In the genomic region with DNA sequence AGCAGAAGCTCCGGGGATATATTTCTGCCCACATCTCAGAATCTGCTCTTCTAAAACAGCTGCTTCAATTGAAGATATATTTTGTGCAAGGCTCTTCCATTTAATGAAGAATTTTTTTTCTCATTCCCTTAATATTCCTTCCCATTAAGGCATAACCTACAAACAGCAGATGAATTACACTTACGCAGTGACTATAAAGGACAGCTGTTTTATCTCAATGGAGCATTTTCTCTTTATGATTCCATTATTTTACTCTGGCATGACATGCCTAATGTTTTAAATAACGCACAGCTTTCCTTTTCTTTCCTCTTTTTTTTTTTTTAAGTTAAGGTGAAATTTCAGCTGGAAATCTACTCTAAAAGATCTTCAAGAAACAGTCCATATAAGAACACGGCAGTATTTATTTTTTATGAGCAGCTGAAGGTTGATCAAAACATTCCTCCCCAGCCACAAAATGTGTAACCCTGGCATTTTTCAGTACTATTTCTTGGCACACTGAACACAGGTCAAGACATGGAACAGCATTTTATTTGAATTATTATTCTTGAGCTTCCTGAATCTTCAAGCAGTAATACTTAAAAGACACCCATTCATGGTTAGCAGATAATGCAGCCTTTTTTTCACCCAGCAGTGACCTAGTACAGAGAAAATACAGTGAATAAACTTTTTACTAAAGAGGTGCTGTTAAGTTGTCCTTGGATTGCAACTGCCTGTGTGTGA, we compare ENCODE assay signal across 1 cellular context.
TF ChIP-seq lines count a peak whose summit lies in the region.

No MANE protein-coding gene starts in this region.

TF ChIP-seq in IMR-90, 13 proteins besides CTCF, POLR2A, EP300 and RAD21 (continued from another document):
- no peak for TF ChIP-seq MXI1 (IDR thresholded peaks at IDR 0.05; ENCODE audit: borderline replicate concordance, low read depth, low read length)
- TF ChIP-seq CEBPB (IDR thresholded peaks at IDR 0.05; ENCODE audit: low read depth, low read length) = no peak
